15 cellular contexts compared by ENCODE assay signal in the genomic region with DNA sequence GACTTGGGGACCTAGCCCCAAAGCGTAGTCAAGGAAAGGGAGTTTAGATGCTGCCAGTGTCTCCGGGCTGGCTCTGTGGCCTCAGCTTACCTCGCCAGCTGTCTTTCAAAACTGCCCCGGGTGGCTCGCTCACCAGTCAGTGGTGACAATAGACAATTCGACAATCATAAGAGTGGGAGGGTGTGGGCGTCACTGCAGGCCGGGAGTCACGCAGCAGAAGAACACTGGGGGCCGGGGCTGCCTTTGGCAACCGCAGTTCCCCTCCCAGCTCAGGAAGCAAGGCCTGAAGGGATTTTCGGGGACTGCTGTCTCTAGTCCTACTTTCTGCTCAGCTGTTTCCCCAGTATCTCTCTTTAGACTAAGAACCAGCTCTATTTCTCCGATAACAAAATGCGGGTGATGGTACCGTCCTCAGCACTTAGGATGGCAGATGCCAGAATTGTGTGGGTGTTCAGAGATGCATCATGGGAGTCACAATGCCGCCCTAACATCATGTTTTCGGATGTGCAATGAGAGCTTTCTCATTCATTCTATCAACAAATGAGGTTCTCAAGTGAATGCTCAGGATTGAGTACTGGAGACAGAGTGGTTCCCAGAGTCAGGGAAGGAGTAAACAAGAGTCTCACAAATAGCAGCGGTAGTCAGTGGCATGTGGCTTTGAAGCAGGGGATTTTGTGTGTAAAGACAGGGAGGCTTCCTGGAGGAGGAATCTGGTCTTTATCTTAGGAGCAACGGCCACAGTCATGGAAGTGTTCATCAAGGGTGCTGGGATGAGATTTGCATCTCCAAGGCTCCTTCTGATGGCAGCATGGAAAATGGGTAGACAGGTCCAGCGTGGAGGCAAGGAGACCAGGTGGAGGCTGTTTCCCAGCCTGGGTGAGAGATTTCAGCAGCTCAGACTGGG.
"Had no signal": no experiment of that assay in that cellular context is flagged by ENCODE, and none has a peak within 500 bp of the region (broad histone marks: within the 10 kb centered on the region; RNA-seq: fewer than 3 reads in every experiment).

No MANE protein-coding gene starts in this region.

- H3K4me3 Mint-ChIP-seq: activated CD4-positive, alpha-beta T cell treated with anti-CD3 and anti-CD28 coated beads, Interleukin-2, amount 10 ng/mL, durations not matched to agents 7 days and 5 days; natural killer cell; T-cell had no signal

- DNase-seq: activated CD4-positive, alpha-beta T cell treated with anti-CD3 and anti-CD28 coated beads, Interleukin-2, amount 10 ng/mL, durations not matched to agents 7 days and 5 days; activated CD8-positive, alpha-beta memory T cell treated with anti-CD3 and anti-CD28 coated beads, Interleukin-2, amount 50 U/mL, for 48 hours; activated naive CD4-positive, alpha-beta T cell; aorta; erythroblast; gastrocnemius medialis; left colon; mammary epithelial cell; natural killer cell; stimulated activated CD4-positive, alpha-beta T cell treated with anti-CD3 and anti-CD28 coated beads, Interleukin-1b, Interleukin-23, amount 100 ng/mL, for 48 hours; T-cell; T-helper 9 cell; thyroid gland had no signal

- H3K9me3 Mint-ChIP-seq: activated CD4-positive, alpha-beta T cell treated with anti-CD3 and anti-CD28 coated beads, Interleukin-2, amount 10 ng/mL, durations not matched to agents 7 days and 5 days; natural killer cell; T-cell had no signal

- H3K36me3 ChIP-seq: gastrocnemius medialis, prostate gland, thyroid gland had no signal

- H3K4me3 ChIP-seq: gastrocnemius medialis, prostate gland, SK-N-MC, thyroid gland had no signal

- H3K4me1 Mint-ChIP-seq: activated CD4-positive, alpha-beta T cell treated with anti-CD3 and anti-CD28 coated beads, Interleukin-2, amount 10 ng/mL, durations not matched to agents 7 days and 5 days; natural killer cell; T-cell had no signal

- H3K36me3 Mint-ChIP-seq: natural killer cell, T-cell had no signal

- ATAC-seq: gastrocnemius medialis, left colon, natural killer cell, T-cell had no signal

- H3K27ac ChIP-seq: gastrocnemius medialis, SK-N-MC, thyroid gland had no signal

- H3K27me3 ChIP-seq: thyroid gland had no signal

- H3K9me3 ChIP-seq: gastrocnemius medialis, prostate gland, thyroid gland had no signal
